In the genomic region with DNA sequence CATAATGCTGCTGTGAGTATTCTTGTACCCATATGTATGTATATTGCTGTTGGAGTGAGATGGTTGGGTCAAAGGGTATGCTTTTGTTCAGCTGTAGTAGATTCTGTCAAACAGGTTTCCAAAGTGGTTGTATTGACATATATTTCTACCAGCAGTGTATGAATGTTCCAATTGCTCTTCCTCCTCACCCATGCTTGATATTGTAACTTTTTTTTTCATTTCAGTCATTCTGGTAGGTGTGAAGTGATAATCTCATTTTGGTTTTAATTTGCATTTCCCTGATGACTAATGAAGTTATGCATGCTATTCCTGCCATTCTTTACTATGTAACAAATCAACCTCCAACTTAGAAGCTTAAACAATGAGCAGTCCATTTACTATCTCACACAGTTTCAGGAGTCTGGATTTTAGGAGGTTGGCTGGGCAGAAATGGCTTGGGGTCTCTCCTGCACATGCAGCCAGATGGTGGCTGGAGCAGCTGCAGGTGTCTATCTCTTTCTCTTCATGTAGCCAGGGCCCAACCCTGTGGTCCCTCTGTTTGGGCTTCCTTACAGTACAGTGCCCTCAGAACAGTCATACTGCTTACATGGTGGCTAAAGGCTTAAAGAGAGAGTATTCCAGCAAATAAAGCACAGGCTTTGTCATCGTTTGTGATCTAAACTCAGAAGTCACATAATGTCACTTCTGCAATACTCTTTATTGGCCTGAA, we compare ENCODE assay signal across 1 cellular context.
TF ChIP-seq lines count a peak whose summit lies in the region.

No MANE protein-coding gene starts in this region.

TF ChIP-seq in K562, 482 proteins besides CTCF, POLR2A, EP300 and RAD21:
- TF ChIP-seq ARID2 (IDR thresholded peaks at IDR 0.05) (no peak), CBFA2T3 (IDR thresholded peaks at IDR 0.05) (0 out of 2 replicates have a peak, but pooled peaks have one; percentile 15), ZNF143 (CRISPR knock-in tag; IDR thresholded peaks at IDR 0.05) (no peak)
